ENCODE assay signal across 1 cellular context in genomic region chr6:33410050-33410710, GRCh38.
A peak's percentile ranks its signal among the peaks of the same experiment; 100 is the strongest.
TF ChIP-seq lines count a peak whose summit lies in the region.

No MANE protein-coding gene starts in this region.

TF ChIP-seq in GM12878, 131 proteins besides CTCF, POLR2A, EP300 and RAD21 (continued from another document and continues in another):
- TF ChIP-seq BCLAF1 (IDR thresholded peaks at IDR 0.05) (no peak), NR2C1 (IDR thresholded peaks at IDR 0.05) (no peak), GATAD2B (conservative IDR thresholded peaks at IDR 0.05; ENCODE audit: low read depth) (peak; percentile 63), POU2F2 (IDR thresholded peaks at IDR 0.05; ENCODE audit: borderline replicate concordance, low read depth, low read length) (peak; percentile 59; the same call in 2 of the 3 replicates), YY1 (IDR thresholded peaks at IDR 0.05; ENCODE audit: low read depth, low read length) (peak; percentile 6; the same call in 1 of the 2 replicates), MYC (IDR thresholded peaks at IDR 0.05; ENCODE audit: insufficient read depth, insufficient read length, insufficient replicate concordance, low read length, severe bottlenecking) (peak; percentile 35), CUX1 (IDR thresholded peaks at IDR 0.05; ENCODE audit: insufficient replicate concordance, low read depth, low read length) (no peak), CBFB (IDR thresholded peaks at IDR 0.05; ENCODE audit: low read depth) (no peak), TBL1XR1 (IDR thresholded peaks at IDR 0.05; ENCODE audit: low read depth, low read length) (no peak), ZNF274 (IDR thresholded peaks at IDR 0.05; ENCODE audit: insufficient read depth, insufficient read length) (no peak), E4F1 (IDR thresholded peaks at IDR 0.05; ENCODE audit: borderline replicate concordance, partially characterized antibody) (no peak), YBX1 (IDR thresholded peaks at IDR 0.05) (no peak), RCOR1 (conservative IDR thresholded peaks at IDR 0.05; ENCODE audit: low read depth, low read length) (0 out of 2 replicates have a peak, but pooled peaks have one; percentile 35), TARDBP (IDR thresholded peaks at IDR 0.05; ENCODE audit: borderline replicate concordance) (no peak), RELB (IDR thresholded peaks at IDR 0.05; ENCODE audit: low read depth) (0 out of 2 replicates have a peak, but pooled peaks have one; percentile 42), BMI1 (IDR thresholded peaks at IDR 0.05; ENCODE audit: borderline replicate concordance) (no peak), ZNF207 (IDR thresholded peaks at IDR 0.05; ENCODE audit: borderline replicate concordance) (peak; percentile 53; the same call in 1 of the 2 replicates), SREBF1 (IDR thresholded peaks at IDR 0.05; ENCODE audit: low read length) (no peak), RB1 (IDR thresholded peaks at IDR 0.05; ENCODE audit: borderline replicate concordance) (peak; percentile 95; the same call in 1 of the 2 replicates), PBX3 (IDR thresholded peaks at IDR 0.05; ENCODE audit: insufficient replicate concordance, low read depth, low read length) (peak; percentile 63), SREBF2 (IDR thresholded peaks at IDR 0.05; ENCODE audit: low read length) (no peak), MTA3 (IDR thresholded peaks at IDR 0.05; ENCODE audit: borderline replicate concordance, low read length) (no peak), PAX5 (IDR thresholded peaks at IDR 0.05; ENCODE audit: borderline replicate concordance, low read depth, low read length) (no peak), ZNF592 (IDR thresholded peaks at IDR 0.05) (no peak), BCL11A (IDR thresholded peaks at IDR 0.05; ENCODE audit: low read depth, low read length) (no peak), BACH1 (IDR thresholded peaks at IDR 0.05; ENCODE audit: borderline replicate concordance) (peak; percentile 80), STAT3 (IDR thresholded peaks at IDR 0.05; ENCODE audit: low read depth, low read length) (no peak), SIN3A (IDR thresholded peaks at IDR 0.05; ENCODE audit: low read depth, low read length) (peak; percentile 85), NKRF (conservative IDR thresholded peaks at IDR 0.05) (peak; percentile 84), FOXK2 (IDR thresholded peaks at IDR 0.05) (no peak), MLLT1 (IDR thresholded peaks at IDR 0.05) (no peak), CHD4 (IDR thresholded peaks at IDR 0.05) (no peak), KAT2A (conservative IDR thresholded peaks at IDR 0.05; ENCODE audit: control insufficient read depth, low read depth, low read length) (no peak), WRNIP1 (IDR thresholded peaks at IDR 0.05; ENCODE audit: borderline replicate concordance, low read depth, low read length) (no peak), TCF7 (IDR thresholded peaks at IDR 0.05; ENCODE audit: borderline replicate concordance) (no peak)
